ENCODE assay signal across 8 cellular contexts in genomic region chr14:64387232-64387737, GRCh38. TPM values are rescaled to one million over a fixed set of nuclear protein-coding genes. Genes with fewer than 3 reads are reported as not detected.
DNase-seq lines count a peak whose midpoint lies in the region; ATAC-seq and TF ChIP-seq lines count a peak whose summit lies in the region.

No MANE protein-coding gene starts in this region.

- H3K27ac ChIP-seq in 22Rv1 (peak overlapping the region; percentile 88), esophagus squamous epithelium (peak overlapping the region; percentile 87 to 93 (median 92))

- peaks cover 10 to 50% (median 14%) of the 10 kb centered on the region in 3 donors for H3K4me1 ChIP-seq in esophagus squamous epithelium

- no peaks in the 10 kb centered on the region for H3K27me3 ChIP-seq in esophagus squamous epithelium

- DNase-seq in SW480 (ENCODE audit: low spot score) (peak; percentile 31), esophagus squamous epithelium (lab: John Stamatoyannopoulos, UW) (no peak), nephron progenitor cell (no peak), putamen (ENCODE audit: low spot score) (no peak)

- H3K4me1 Mint-ChIP-seq in nephron progenitor cell = peaks cover 33% of the 10 kb centered on the region

- H3K4me3 Mint-ChIP-seq in nephron progenitor cell = peak overlapping the region; percentile 97

- H3K27ac Mint-ChIP-seq in nephron progenitor cell = peak overlapping the region; percentile 93

- H3K4me3 ChIP-seq in GM12875 (ENCODE audit: low read depth, low read length) (peak overlapping the region; percentile 83), esophagus squamous epithelium (peak overlapping the region; percentile 60 to 92 (median 73))

- no peak for TF ChIP-seq POLR2A in esophagus squamous epithelium (IDR thresholded peaks at IDR 0.05)

- no peaks in the 10 kb centered on the region for H3K27me3 Mint-ChIP-seq in nephron progenitor cell (ENCODE audit: low read depth, poor library complexity)

- intact Hi-C loops in esophagus squamous epithelium (cut with DNase I) = no loop called here

- TF ChIP-seq CTCF in 22Rv1 (IDR thresholded peaks at IDR 0.05) (no peak), GM12875 (IDR thresholded peaks at IDR 0.05; ENCODE audit: borderline replicate concordance, insufficient read depth, low read depth, low read length) (no peak), esophagus squamous epithelium (IDR thresholded peaks at IDR 0.05) (no peak), nephron progenitor cell (IDR thresholded peaks at IDR 0.05) (no peak)

- no peaks in the 10 kb centered on the region for H3K9me3 ChIP-seq in esophagus squamous epithelium

- WGBS in esophagus squamous epithelium, 2 donors = 2 to 13% methylated on average over 9 to 18 of the region's 25 CpGs

- ATAC-seq in HG03575 (IDR thresholded peaks at IDR 0.05; ENCODE audit: extremely low read depth, insufficient number of reproducible peaks, low FRiP score, unreplicated experiment) (peak; percentile 4), HG03045 (IDR thresholded peaks at IDR 0.05; ENCODE audit: unreplicated experiment) (no peak)

- H3K36me3 Mint-ChIP-seq in nephron progenitor cell (ENCODE audit: low read depth) = peaks cover 16% of the 10 kb centered on the region

- H3K9me3 Mint-ChIP-seq in nephron progenitor cell = no peaks in the 10 kb centered on the region

- H3K36me3 ChIP-seq in esophagus squamous epithelium = peaks cover 0 to 19% (median 0%) of the 10 kb centered on the region in 3 donors

RNA-seq across cellular contexts. Expression of gene MTHFD1, which starts 0.9 kb away (rescaled TPM):
- 10 to 100 TPM; 27.6 to 66.0 (median 53.8) TPM for total RNA-seq in esophagus squamous epithelium
